ENCODE assay signal across 16 cellular contexts in genomic region chr12:79360269-79360668, GRCh38.
DNase-seq lines count a peak whose midpoint lies in the region; ATAC-seq and TF ChIP-seq lines count a peak whose summit lies in the region.
"Had no signal": no experiment of that assay in that cellular context is flagged by ENCODE, and none has a peak within 500 bp of the region (broad histone marks: within the 10 kb centered on the region; RNA-seq: fewer than 3 reads in every experiment).

No MANE protein-coding gene starts in this region.

- H3K36me3 ChIP-seq in aorta (ENCODE audit: control insufficient read depth in 1 of 2, insufficient read depth in 2 of 2, low read length in 1 of 2) (no peaks in the 10 kb centered on the region), tibial artery (no peaks in the 10 kb centered on the region)
- H3K36me3 ChIP-seq: Peyer's patch had no signal

- TF ChIP-seq CTCF in tibial artery (IDR thresholded peaks at IDR 0.05): no peak

- intact Hi-C loops in aorta (cut with DNase I) (no loop called here), cardiac septum (cut with DNase I) (no loop called here), tibial artery (cut with DNase I; ENCODE audit: low total_unique reads) (no loop called here)

- no peaks in the 10 kb centered on the region for H3K9me3 ChIP-seq in aorta (ENCODE audit: control insufficient read depth, low read length)
- H3K9me3 ChIP-seq in tibial artery: no peaks in the 10 kb centered on the region
- H3K9me3 ChIP-seq: BE2C, Peyer's patch had no signal

- no peaks in the 10 kb centered on the region for H3K4me1 ChIP-seq in aorta (ENCODE audit: control insufficient read depth in 1 of 2, insufficient read depth in 2 of 2, low read length in 2 of 2)
- H3K4me1 ChIP-seq in tibial artery: no peaks in the 10 kb centered on the region
- H3K4me1 ChIP-seq: Peyer's patch had no signal

- H3K4me3 ChIP-seq in aorta (ENCODE audit: low read length in 2 of 2) (no peak overlapping the region), tibial artery (no peak overlapping the region)
- H3K4me3 ChIP-seq: Peyer's patch had no signal

- DNase-seq in NCI-H1105 treated with DMSO at 0.1 percent for 48 hours (lab: John Stamatoyannopoulos, UW) (peak; percentile 66), NCI-H446 treated with DMSO at 0.1 percent for 48 hours (lab: John Stamatoyannopoulos, UW) (peak; percentile 14), astrocyte of the hippocampus (ENCODE audit: low read depth, low spot score) (peak; percentile 65), left kidney (ENCODE audit: low read depth, low spot score) (peak; percentile 22), aorta (no peak), left lobe of liver (ENCODE audit: low spot score) (no peak), cardiac septum (ENCODE audit: low spot score) (no peak), tibial artery (no peak)
- DNase-seq: BE2C; CD4-positive, alpha-beta memory T cell; GOT3; NCI-H1048; NCI-H187; NCI-H774; Peyer's patch; SHP77 had no signal

- no peaks in the 10 kb centered on the region for H3K27me3 ChIP-seq in aorta (ENCODE audit: control insufficient read depth in 1 of 2, insufficient read depth in 2 of 2, low read length in 1 of 2)
- no peaks in the 10 kb centered on the region for H3K27me3 ChIP-seq in tibial artery
- H3K27me3 ChIP-seq: BE2C, Peyer's patch had no signal

- ATAC-seq in aorta (ENCODE audit: low FRiP score) (no peak), left lobe of liver (no peak)

- 52 to 65% methylated on average over 1 of the region's 1 CpG for WGBS in aorta, 2 donors

- H3K27ac ChIP-seq in aorta (ENCODE audit: low read depth in 1 of 2, low read length in 2 of 2) (no peak overlapping the region), tibial artery (no peak overlapping the region)
- H3K27ac ChIP-seq: Peyer's patch had no signal

Comparison
In these comparisons a context has a peak if more than half of its experiments do, and no peak if none do; other contexts are left out.
1. DNase-seq: peak in NCI-H1105 treated with DMSO at 0.1 percent for 48 hours (single experiment), NCI-H446 treated with DMSO at 0.1 percent for 48 hours (single experiment), astrocyte of the hippocampus (single experiment) and left kidney (single experiment); none in aorta (0 of 2), left lobe of liver (single experiment), cardiac septum (single experiment) and tibial artery (0 of 2).